Comparison of ENCODE assay signal across 29 cellular contexts in genomic region chr1:244029137-244029536, GRCh38. TPM values are rescaled to one million over a fixed set of nuclear protein-coding genes. Genes with fewer than 3 reads are reported as not detected.
DNase-seq lines count a peak whose midpoint lies in the region; ATAC-seq and TF ChIP-seq lines count a peak whose summit lies in the region.
"Had no signal": no experiment of that assay in that cellular context is flagged by ENCODE, and none has a peak within 500 bp of the region (broad histone marks: within the 10 kb centered on the region; RNA-seq: fewer than 3 reads in every experiment).

No MANE protein-coding gene starts in this region.

- ATAC-seq in activated T-cell treated with anti-CD3 and anti-CD28 coated beads, Interleukin-2, amount 50 U/mL, for 4 hours, result no peak
- ATAC-seq in GM19328 (IDR thresholded peaks at IDR 0.05; ENCODE audit: unreplicated experiment), result no peak
- ATAC-seq: effector memory CD8-positive, alpha-beta T cell; left lung; stimulated activated memory B cell treated with anti-CD40 and anti-IgM and Interleukin-4, amounts not matched to agents 10 μg/mL and 1 μg/mL and 100 μg/mL, for 72 hours had no signal

- CTCF ChIA-PET in AG04450 (lab: Charles Lee), result interaction anchor here (0.6 kb wide), 1 partner anchor 537 kb away, joined by 3 read pairs; no protein-coding TSS in a partner anchor

- in situ Hi-C loops in GM13977 (cut with MboI; ENCODE audit: low pct_unique_long_range_greater_than_20kb, low sequenced_read_pairs, unreplicated experiment), result no loop called here
- in situ Hi-C loops in SK-MEL-5 (cut with HindIII; ENCODE audit: low pct_unique_long_range_greater_than_20kb, low sequenced_read_pairs), result no loop called here

- TF ChIP-seq CTCF in AG04450 (IDR thresholded peaks at IDR 0.05; ENCODE audit: low read depth, low read length) (peak; percentile 20), GM13977 (IDR thresholded peaks at IDR 0.05; ENCODE audit: extremely low read depth, insufficient read depth, missing control alignments) (peak; percentile 11), foreskin fibroblast (IDR thresholded peaks at IDR 0.05; ENCODE audit: low read depth, low read length) (peak; percentile 8)

- H3K27me3 ChIP-seq in AG04450 (ENCODE audit: control insufficient read depth, insufficient read depth, low read length), result peaks cover 20% of the 10 kb centered on the region
- H3K27me3 ChIP-seq: hepatocyte, left lung had no signal

- no peaks in the 10 kb centered on the region for H3K9me3 ChIP-seq in AG04450 (ENCODE audit: control insufficient read depth, insufficient read depth, low read length)
- H3K9me3 ChIP-seq: HAP-1, left lung, prostate gland, suprapubic skin had no signal

- POLR2A ChIA-PET in AG04450 (lab: Yijun Ruan, JAX), result no interaction called here

- no peak for DNase-seq in AG04450 (ENCODE audit: low read depth, low spot score)
- DNase-seq in GM13977 (ENCODE audit: low spot score), result no peak
- DNase-seq in SK-MEL-5 (ENCODE audit: low read depth, low spot score), result peak; percentile 20
- DNase-seq in foreskin fibroblast, result peak in 1 of 2 donors; percentile 28
- no peak for DNase-seq in activated T-cell treated with anti-CD3 and anti-CD28 coated beads, Interleukin-2, amount 50 U/mL, for 4 hours
- DNase-seq in NCI-H748 (lab: John Stamatoyannopoulos, UW; ENCODE audit: unreplicated experiment), result no peak
- no peak for DNase-seq in cerebellar cortex (ENCODE audit: low spot score)
- DNase-seq: activated CD4-positive, alpha-beta T cell treated with anti-CD3 and anti-CD28 coated beads, Interleukin-2, amount 50 U/mL, for 4 hours; activated CD4-positive, CD25-positive, alpha-beta regulatory T cell; activated naive CD4-positive, alpha-beta T cell treated with anti-CD3 and anti-CD28 coated beads, Interleukin-2, amount 10 ng/mL, durations not matched to agents 7 days and 5 days; CD4-positive, alpha-beta memory T cell; cortex of kidney; effector memory CD8-positive, alpha-beta T cell; left lung; mesendoderm; NCI-H1105 treated with DMSO at 0.1 percent for 48 hours; NCI-H2081; NCI-H82; PC-9; SHP77; stimulated activated CD4-positive, alpha-beta T cell treated with anti-CD3 and anti-CD28 coated beads, Interleukin-4, amount 100 ng/mL, for 4 hours; T1000 had no signal

- no peaks in the 10 kb centered on the region for H3K9me3 Mint-ChIP-seq in activated T-cell treated with anti-CD3 and anti-CD28 coated beads, Interleukin-2, amount 50 U/mL, for 4 hours
- H3K9me3 Mint-ChIP-seq: activated naive CD4-positive, alpha-beta T cell treated with anti-CD3 and anti-CD28 coated beads, Interleukin-2, amount 10 ng/mL, durations not matched to agents 7 days and 5 days; activated T-helper 1 cell treated with anti-CD3 and anti-CD28 coated beads, Interleukin-12 subunit alpha, Interleukin-12 subunit beta, Interleukin-2, Interleukin-4 antibody, amounts not matched to agents 30 ng/mL and 10 ng/mL and 1 ng/mL, durations not matched to agents 14 hours and 24 hours and 36 hours; CD4-positive, alpha-beta memory T cell; effector memory CD8-positive, alpha-beta T cell; stimulated activated memory B cell treated with anti-CD40 and anti-IgM and Interleukin-4, amounts not matched to agents 10 μg/mL and 1 μg/mL and 100 μg/mL, for 72 hours had no signal

- H3K4me3 Mint-ChIP-seq in activated T-cell treated with anti-CD3 and anti-CD28 coated beads, Interleukin-2, amount 50 U/mL, for 4 hours, result no peak overlapping the region
- H3K4me3 Mint-ChIP-seq: activated naive CD4-positive, alpha-beta T cell treated with anti-CD3 and anti-CD28 coated beads, Interleukin-2, amount 10 ng/mL, durations not matched to agents 7 days and 5 days; activated T-helper 1 cell treated with anti-CD3 and anti-CD28 coated beads, Interleukin-12 subunit alpha, Interleukin-12 subunit beta, Interleukin-2, Interleukin-4 antibody, amounts not matched to agents 30 ng/mL and 10 ng/mL and 1 ng/mL, durations not matched to agents 14 hours and 24 hours and 36 hours; CD4-positive, alpha-beta memory T cell; effector memory CD8-positive, alpha-beta T cell; stimulated activated memory B cell treated with anti-CD40 and anti-IgM and Interleukin-4, amounts not matched to agents 10 μg/mL and 1 μg/mL and 100 μg/mL, for 72 hours had no signal

- H3K27ac ChIP-seq in AG04450 (ENCODE audit: low read depth, low read length), result no peak overlapping the region
- H3K27ac ChIP-seq: hepatocyte, left lung, PC-9, prostate gland, suprapubic skin had no signal

- H3K4me3 ChIP-seq in AG04450 (ENCODE audit: low read depth, low read length) (no peak overlapping the region), foreskin fibroblast (ENCODE audit: low read depth in 1 of 2, low read length in 2 of 2) (no peak overlapping the region)
- H3K4me3 ChIP-seq: HAP-1, hepatocyte, left lung, PC-9, prostate gland, suprapubic skin had no signal

- peaks cover 8% of the 10 kb centered on the region for H3K27me3 Mint-ChIP-seq in activated T-cell treated with anti-CD3 and anti-CD28 coated beads, Interleukin-2, amount 50 U/mL, for 4 hours (ENCODE audit: low read depth)

- no peaks in the 10 kb centered on the region for H3K4me1 Mint-ChIP-seq in activated T-cell treated with anti-CD3 and anti-CD28 coated beads, Interleukin-2, amount 50 U/mL, for 4 hours (ENCODE audit: low read depth)
- H3K4me1 Mint-ChIP-seq: activated naive CD4-positive, alpha-beta T cell treated with anti-CD3 and anti-CD28 coated beads, Interleukin-2, amount 10 ng/mL, durations not matched to agents 7 days and 5 days; CD4-positive, alpha-beta memory T cell; stimulated activated memory B cell treated with anti-CD40 and anti-IgM and Interleukin-4, amounts not matched to agents 10 μg/mL and 1 μg/mL and 100 μg/mL, for 72 hours had no signal

- H3K36me3 Mint-ChIP-seq in activated T-cell treated with anti-CD3 and anti-CD28 coated beads, Interleukin-2, amount 50 U/mL, for 4 hours (ENCODE audit: insufficient read depth), result no peaks in the 10 kb centered on the region
- H3K36me3 Mint-ChIP-seq: activated naive CD4-positive, alpha-beta T cell treated with anti-CD3 and anti-CD28 coated beads, Interleukin-2, amount 10 ng/mL, durations not matched to agents 7 days and 5 days; CD4-positive, alpha-beta memory T cell; stimulated activated memory B cell treated with anti-CD40 and anti-IgM and Interleukin-4, amounts not matched to agents 10 μg/mL and 1 μg/mL and 100 μg/mL, for 72 hours had no signal

RNA-seq across cellular contexts. Expression of gene ZBTB18, which starts 21.9 kb away (rescaled TPM):
- 11.0 and 12.7 TPM in 2 replicates for polyA plus RNA-seq in AG04450 (2011; rRNA removed)
- 15.1 and 16.2 TPM in 2 replicates for polyA minus RNA-seq in AG04450 (2011; rRNA and poly(A)+ RNA removed)
- total RNA-seq in SK-MEL-5 (2014; rRNA removed; shearing (Covaris generic)), result 11.4 and 13.0 TPM in 2 replicates
- 10.8 and 15.4 TPM in 2 replicates for polyA plus RNA-seq in SK-MEL-5 (2015; cell fraction: cytosol; rRNA removed)
- 19.7 and 19.9 TPM in 2 replicates for polyA plus RNA-seq in SK-MEL-5 (2015; cell fraction: nucleus; rRNA removed)
- 1 to 10 TPM; 4.9 to 6.5 (median 5.2) TPM for total RNA-seq in activated T-cell treated with anti-CD3 and anti-CD28 coated beads, Interleukin-2, amount 50 U/mL, for 4 hours
